In the genomic region with DNA sequence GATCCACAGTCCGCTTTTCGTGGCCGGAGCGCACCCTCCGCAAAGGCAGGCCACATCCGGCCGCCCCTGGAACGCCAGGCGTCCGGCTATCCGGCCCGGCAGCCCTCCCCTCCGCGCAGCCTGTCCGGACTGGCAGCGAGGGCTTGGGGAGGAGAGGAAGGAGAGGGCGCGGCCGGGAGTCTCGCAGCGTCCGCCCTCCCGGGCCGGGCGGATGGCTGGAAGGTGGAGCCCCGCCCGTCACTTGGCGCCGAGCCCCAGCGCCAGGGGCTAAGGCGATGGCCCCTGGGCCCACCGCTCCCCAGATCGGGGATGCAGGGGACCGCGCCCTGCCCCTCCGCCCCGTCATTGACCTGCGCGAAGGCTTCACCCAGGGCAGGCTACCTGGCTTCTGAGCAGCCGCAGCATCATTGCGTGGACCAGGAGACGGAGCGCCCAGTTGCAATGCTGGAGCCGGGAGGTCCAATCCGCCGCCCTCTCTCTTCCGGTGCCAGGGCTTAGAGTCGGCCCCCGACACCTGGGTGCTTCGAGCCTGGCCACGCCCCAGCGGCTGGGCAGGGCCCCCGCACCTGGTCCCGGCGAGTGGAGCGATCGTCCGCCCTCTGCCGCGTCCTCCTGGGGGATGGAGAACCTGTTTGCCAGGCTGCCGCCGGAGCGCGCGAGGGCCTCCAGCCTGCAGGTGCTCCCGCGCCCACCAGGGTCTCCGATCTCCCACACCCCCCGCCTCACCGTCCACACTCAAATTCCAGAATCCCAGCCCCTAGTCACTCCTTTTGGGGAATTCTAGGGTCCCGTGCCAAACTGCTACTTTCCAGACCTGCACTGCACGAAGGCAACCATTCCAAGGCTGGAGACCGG, we compare ENCODE assay signal across 1 cellular context.
TF ChIP-seq lines count a peak whose summit lies in the region.

A gene (minus strand): TSS at position 131 of the 855 bp plus-strand sequence. CDS start 1,360 bp downstream, outside the sequence.

TF ChIP-seq in HCT116, 20 proteins besides CTCF, POLR2A, EP300 and RAD21 (continued from another document):
- peak; percentile 78; the same call in 1 of the 2 replicates for TF ChIP-seq CBX3 (IDR thresholded peaks at IDR 0.05; ENCODE audit: low read depth)
- TF ChIP-seq ZFX (IDR thresholded peaks at IDR 0.05): peak; percentile 50; the same call in 1 of the 2 replicates
- peak; percentile 87 for TF ChIP-seq SIN3A (IDR thresholded peaks at IDR 0.05; ENCODE audit: low read depth)
- peak; percentile 77 for TF ChIP-seq POLR2AphosphoS5 (IDR thresholded peaks at IDR 0.05; ENCODE audit: low read depth, low read length)
- TF ChIP-seq EZH2phosphoT487 (IDR thresholded peaks at IDR 0.05; ENCODE audit: borderline replicate concordance): no peak
- TF ChIP-seq YY1 (IDR thresholded peaks at IDR 0.05; ENCODE audit: extremely low read depth, insufficient replicate concordance, low read depth, low read length): peak; percentile 75
